Comparison of ENCODE assay signal across 1 cellular context in genomic region chr7:107998150-107998549, GRCh38.
TF ChIP-seq lines count a peak whose summit lies in the region.

No MANE protein-coding gene starts in this region.

TF ChIP-seq in endothelial cell of umbilical vein, 7 proteins besides CTCF, POLR2A, EP300 and RAD21:
- TF ChIP-seq GATA2 (IDR thresholded peaks at IDR 0.05; ENCODE audit: insufficient read depth, insufficient read length, low read depth, low read length): peak; percentile 81
- TF ChIP-seq POLR2AphosphoS5 (IDR thresholded peaks at IDR 0.05; ENCODE audit: insufficient read depth, low read depth, low read length): no peak
- no peak for TF ChIP-seq JUN (IDR thresholded peaks at IDR 0.05; ENCODE audit: borderline replicate concordance, insufficient read depth, insufficient read length, low read depth)
- TF ChIP-seq, protein P1, sequence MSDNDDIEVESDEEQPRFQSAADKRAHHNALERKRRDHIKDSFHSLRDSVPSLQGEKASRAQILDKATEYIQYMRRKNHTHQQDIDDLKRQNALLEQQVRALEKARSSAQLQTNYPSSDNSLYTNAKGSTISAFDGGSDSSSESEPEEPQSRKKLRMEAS (IDR thresholded peaks at IDR 0.05; ENCODE audit: insufficient read depth, insufficient read length): no peak
